ENCODE assay signal across 8 cellular contexts in genomic region chr5:56838409-56839039, GRCh38. TPM values are rescaled to one million over a fixed set of nuclear protein-coding genes. Genes with fewer than 3 reads are reported as not detected.
DNase-seq lines count a peak whose midpoint lies in the region; ATAC-seq and TF ChIP-seq lines count a peak whose summit lies in the region.

No MANE protein-coding gene starts in this region.

- DNase-seq in AG08395 (ENCODE audit: low spot score), result peak; percentile 70
- DNase-seq in GM06990 (ENCODE audit: extremely low read depth, insufficient read length), result peak; percentile 20
- DNase-seq in HT-29 (ENCODE audit: low spot score), result peak; percentile 73
- peak; percentile 49 to 73 for DNase-seq in SJSA1 (ENCODE audit: low read depth in 1 of 2, low spot score in 2 of 2)
- no peak for DNase-seq in HK-2 (ENCODE audit: unreplicated experiment)

- H3K4me1 ChIP-seq in SJSA1 (replicated peaks), result peaks cover 29% of the 10 kb centered on the region
- H3K4me1 ChIP-seq in endocrine pancreas (ENCODE audit: control insufficient read depth, insufficient read depth, low read length), result peaks cover 6% of the 10 kb centered on the region
- peaks cover 5 to 19% of the 10 kb centered on the region in 2 donors for H3K4me1 ChIP-seq in muscle layer of duodenum (ENCODE audit: control insufficient read depth in 1 of 2, insufficient read depth in 2 of 2, low read length in 2 of 2)

- no peak for ATAC-seq in GM21367 (IDR thresholded peaks at IDR 0.05; ENCODE audit: unreplicated experiment)

- H3K27me3 ChIP-seq in GM06990 (replicated peaks; ENCODE audit: control insufficient read depth, insufficient read depth, low read length) (no peaks in the 10 kb centered on the region), SJSA1 (replicated peaks) (no peaks in the 10 kb centered on the region), endocrine pancreas (ENCODE audit: control insufficient read depth, insufficient read depth, low read length) (no peaks in the 10 kb centered on the region), muscle layer of duodenum (ENCODE audit: low read depth, low read length) (no peaks in the 10 kb centered on the region)

- H3K9me3 ChIP-seq in SJSA1 (replicated peaks) (no peaks in the 10 kb centered on the region), endocrine pancreas (ENCODE audit: control insufficient read depth, low read length) (no peaks in the 10 kb centered on the region), muscle layer of duodenum (ENCODE audit: control insufficient read depth in 1 of 2, low read length in 2 of 2) (no peaks in the 10 kb centered on the region)

- peak overlapping the region; percentile 58 for H3K9ac ChIP-seq in endocrine pancreas (ENCODE audit: control insufficient read depth, insufficient read depth, low read length)

- no peaks in the 10 kb centered on the region for H3K36me3 ChIP-seq in GM06990 (ENCODE audit: control insufficient read depth, insufficient read depth, low read length)
- H3K36me3 ChIP-seq in SJSA1, result no peaks in the 10 kb centered on the region
- no peaks in the 10 kb centered on the region for H3K36me3 ChIP-seq in endocrine pancreas (ENCODE audit: control insufficient read depth, insufficient read depth, low read length)
- no peaks in the 10 kb centered on the region for H3K36me3 ChIP-seq in muscle layer of duodenum (ENCODE audit: control insufficient read depth in 1 of 2, insufficient read depth in 2 of 2, low read length in 2 of 2)

- H3K4me3 ChIP-seq in GM06990 (replicated peaks; ENCODE audit: low read depth, low read length) (no peak overlapping the region), SJSA1 (no peak overlapping the region), endocrine pancreas (ENCODE audit: control insufficient read depth, insufficient read depth, low read length) (peak overlapping the region; percentile 81), muscle layer of duodenum (ENCODE audit: low read depth in 1 of 2, low read length in 2 of 2) (peak overlapping the region; percentile 7 to 17)

- peak; percentile 40 for TF ChIP-seq CTCF in GM06990 (IDR thresholded peaks at IDR 0.05; ENCODE audit: insufficient read depth, low read length, poor library complexity, severe bottlenecking)

- peak overlapping the region; percentile 53 for H3K27ac ChIP-seq in SJSA1
- peak overlapping the region; percentile 56 for H3K27ac ChIP-seq in muscle layer of duodenum (ENCODE audit: low read length)

RNA-seq across cellular contexts. Expression of gene MAP3K1, which starts 23.2 kb away (rescaled TPM):
- total RNA-seq in HT-29 (2014; rRNA removed; shearing (Covaris generic)), result 17.7 and 18.4 TPM in 2 replicates
- total RNA-seq in SJSA1 (2014; rRNA removed; shearing (Covaris generic)), result 11.8 and 18.8 TPM in 2 replicates

Comparison
In these comparisons a context has a peak if more than half of its experiments do, and no peak if none do; other contexts are left out.
1. H3K4me3 ChIP-seq: peak in endocrine pancreas (single experiment) and muscle layer of duodenum (2 of 2); none in GM06990 (single experiment) and SJSA1 (single experiment).